In genomic region chr12:68609955-68610434, GRCh38 we compare ENCODE assay signal across 8 cellular contexts. TPM values are rescaled to one million over a fixed set of nuclear protein-coding genes. Genes with fewer than 3 reads are reported as not detected.
DNase-seq lines count a peak whose midpoint lies in the region; ATAC-seq and TF ChIP-seq lines count a peak whose summit lies in the region.

No MANE protein-coding gene starts in this region.

- intact Hi-C loops in PC-9 (cut with micrococcal nuclease; ENCODE audit: unreplicated experiment): loop anchor here (1.0 to 5.0 kb wide), 5 partner anchors 25 to 245 kb away; partner anchors contain the start of gene NUP107
- intact Hi-C loops in dendritic cell treated with granulocyte-macrophage colony-stimulating factor and Interleukin-4, amounts not matched to agents 40 ng/mL and 50 ng/mL, for 4 days (cut with micrococcal nuclease): loop anchor here (1.0 to 5.0 kb wide), 3 partner anchors 50 to 277 kb away; partner anchors contain the start of gene MDM1

- BruUV-seq in PC-9 (replicated peaks; lab: Mats Ljungman, UMichigan): TSS peak; percentile 100

- POLR2A ChIA-PET in PC-9 (lab: Charles Lee; ENCODE audit: unreplicated experiment): interaction anchor here (0.5 to 1.4 kb wide), 5 partner anchors 9 to 1831 kb away, joined by 3 to 23 read pairs (median 5); no protein-coding TSS in a partner anchor

- H3K9me3 Mint-ChIP-seq in dendritic cell treated with granulocyte-macrophage colony-stimulating factor and Interleukin-4, amounts not matched to agents 40 ng/mL and 50 ng/mL, for 4 days: no peaks in the 10 kb centered on the region

- H3K36me3 ChIP-seq in PC-9 (ENCODE audit: low read depth) (peaks cover 5% of the 10 kb centered on the region; the same call in 1 of the 2 replicates), mucosa of rectum (ENCODE audit: control insufficient read depth in 2 of 2, insufficient read depth in 2 of 2, low read length in 2 of 2) (peaks cover 0 to 4% of the 10 kb centered on the region in 2 donors)

- peaks cover 25% of the 10 kb centered on the region for H3K4me1 ChIP-seq in PC-9 (replicated peaks; ENCODE audit: insufficient read depth)
- H3K4me1 ChIP-seq in mucosa of rectum (ENCODE audit: control insufficient read depth in 2 of 2, insufficient read depth in 2 of 2, low read length in 2 of 2): peaks cover 30 to 32% of the 10 kb centered on the region in 2 donors

- H3K27ac ChIP-seq in PC-9 (peak overlapping the region; percentile 60), mucosa of rectum (ENCODE audit: low read depth in 2 of 2, low read length in 2 of 2) (peak overlapping the region; percentile 95 to 99)

- peaks cover 24% of the 10 kb centered on the region for H4K20me1 ChIP-seq in PC-9 (ENCODE audit: insufficient read depth)

- ATAC-seq in activated CD4-positive, CD25-positive, alpha-beta regulatory T cell treated with anti-CD3 and anti-CD28 coated beads, Interleukin-2, amount 50 U/mL, for 24 hours: no peak
- no peak for ATAC-seq in GM18868 (IDR thresholded peaks at IDR 0.05; ENCODE audit: unreplicated experiment)

- DNase-seq in DMS 273 (lab: John Stamatoyannopoulos, UW; ENCODE audit: unreplicated experiment) (peak; percentile 40), DMS 273 treated with DMSO at 0.1 percent for 48 hours (lab: John Stamatoyannopoulos, UW) (no peak), PC-9 (no peak)
- no peak for DNase-seq in stimulated activated naive CD4-positive, alpha-beta T cell treated with Interleukin-2 at 50 U/mL for 16 hours (lab: John Stamatoyannopoulos, UW)

- no peaks in the 10 kb centered on the region for H3K9me3 ChIP-seq in PC-9 (ENCODE audit: insufficient read depth, low read depth)
- H3K9me3 ChIP-seq in mucosa of rectum (ENCODE audit: control insufficient read depth in 2 of 2, low read length in 2 of 2): no peaks in the 10 kb centered on the region

- peaks cover 9% of the 10 kb centered on the region for H3F3A ChIP-seq in PC-9 (ENCODE audit: insufficient read depth, low read depth)

- H3K4me3 Mint-ChIP-seq in dendritic cell treated with granulocyte-macrophage colony-stimulating factor and Interleukin-4, amounts not matched to agents 40 ng/mL and 50 ng/mL, for 4 days: peak overlapping the region; percentile 86

- no peak for TF ChIP-seq CTCF in PC-9 (conservative IDR thresholded peaks at IDR 0.05)

- H3K4me3 ChIP-seq in PC-9 (peak overlapping the region; percentile 97), mucosa of rectum (ENCODE audit: low read length in 2 of 2) (peak overlapping the region; percentile 77 to 88)

- peaks cover 37% of the 10 kb centered on the region for H3K79me2 ChIP-seq in PC-9 (ENCODE audit: low read depth)

- H3K4me2 ChIP-seq in PC-9: peak overlapping the region; percentile 89

- H3K27me3 ChIP-seq in PC-9 (ENCODE audit: insufficient read depth, low read depth): no peaks in the 10 kb centered on the region
- H3K27me3 ChIP-seq in mucosa of rectum (ENCODE audit: control insufficient read depth in 2 of 2, insufficient read depth in 2 of 2, low read length in 2 of 2): no peaks in the 10 kb centered on the region

- no peaks in the 10 kb centered on the region for H3K27me3 Mint-ChIP-seq in dendritic cell treated with granulocyte-macrophage colony-stimulating factor and Interleukin-4, amounts not matched to agents 40 ng/mL and 50 ng/mL, for 4 days

- peaks cover 42% of the 10 kb centered on the region for H3K4me1 Mint-ChIP-seq in dendritic cell treated with granulocyte-macrophage colony-stimulating factor and Interleukin-4, amounts not matched to agents 40 ng/mL and 50 ng/mL, for 4 days (ENCODE audit: low read depth)

- peak overlapping the region; percentile 90 to 92 for H3K9ac ChIP-seq in mucosa of rectum (ENCODE audit: low read depth in 1 of 2, low read length in 2 of 2)

- H3K36me3 Mint-ChIP-seq in dendritic cell treated with granulocyte-macrophage colony-stimulating factor and Interleukin-4, amounts not matched to agents 40 ng/mL and 50 ng/mL, for 4 days (ENCODE audit: low read depth): peaks cover 36% of the 10 kb centered on the region

- CTCF ChIA-PET in PC-9 (lab: Charles Lee): interaction anchor here (0.6 kb wide), 1 partner anchor 177 kb away, joined by 4 read pairs; no protein-coding TSS in a partner anchor

- H3K27ac Mint-ChIP-seq in dendritic cell treated with granulocyte-macrophage colony-stimulating factor and Interleukin-4, amounts not matched to agents 40 ng/mL and 50 ng/mL, for 4 days: peak overlapping the region; percentile 95

- H3K9me2 ChIP-seq in PC-9 (ENCODE audit: insufficient read depth): no peaks in the 10 kb centered on the region

- peak overlapping the region; percentile 95 for H2AFZ ChIP-seq in PC-9

RNA-seq across cellular contexts. Expression of gene RAP1B, which starts 0.7 kb away (rescaled TPM):
- total RNA-seq in PC-9 (2021): 59.0 and 89.7 TPM in 2 replicates
